Comparison of ENCODE assay signal across 14 cellular contexts in genomic region chr7:99485094-99485493, GRCh38.
"Had no signal": no experiment of that assay in that cellular context is flagged by ENCODE, and none has a peak within 500 bp of the region (broad histone marks: within the 10 kb centered on the region; RNA-seq: fewer than 3 reads in every experiment).

No MANE protein-coding gene starts in this region.

- DNase-seq: activated CD4-positive, alpha-beta T cell treated with anti-CD3 and anti-CD28 coated beads for 48 hours; activated effector memory CD4-positive, alpha-beta T cell treated with anti-CD3 and anti-CD28 coated beads, Interleukin-2, amount 50 U/mL, for 16 hours; caudate nucleus; esophagus squamous epithelium; hippocampal formation; left ventricle myocardium inferior; naive thymus-derived CD8-positive, alpha-beta T cell; stimulated activated naive CD8-positive, alpha-beta T cell treated with anti-CD3 and anti-CD28 coated beads, Interleukin-15, amount 100 ng/mL, for 72 hours; T-helper 2 cell; testis; upper lobe of right lung had no signal

- H3K9me3 Mint-ChIP-seq: memory B cell; naive thymus-derived CD8-positive, alpha-beta T cell; stimulated activated naive CD8-positive, alpha-beta T cell treated with anti-CD3 and anti-CD28 coated beads, Interleukin-15, amount 100 ng/mL, for 72 hours had no signal

- H3K4me1 Mint-ChIP-seq: memory B cell; stimulated activated naive CD8-positive, alpha-beta T cell treated with anti-CD3 and anti-CD28 coated beads, Interleukin-15, amount 100 ng/mL, for 72 hours had no signal

- H3K27ac Mint-ChIP-seq: memory B cell had no signal

- H3K9me3 ChIP-seq: esophagus squamous epithelium, left ventricle myocardium inferior, pancreas, testis, upper lobe of right lung had no signal

- H3K27ac ChIP-seq: esophagus squamous epithelium, left ventricle myocardium inferior, pancreas, testis, upper lobe of right lung had no signal

- H3K27me3 ChIP-seq: esophagus squamous epithelium, pancreas, testis, upper lobe of right lung had no signal

- H3K4me3 Mint-ChIP-seq: memory B cell; naive thymus-derived CD8-positive, alpha-beta T cell; stimulated activated naive CD8-positive, alpha-beta T cell treated with anti-CD3 and anti-CD28 coated beads, Interleukin-15, amount 100 ng/mL, for 72 hours had no signal

- ATAC-seq: naive thymus-derived CD8-positive, alpha-beta T cell; pancreas; sciatic nerve; stimulated activated naive CD8-positive, alpha-beta T cell treated with anti-CD3 and anti-CD28 coated beads, Interleukin-15, amount 100 ng/mL, for 72 hours; upper lobe of right lung had no signal

- H3K27me3 Mint-ChIP-seq: memory B cell; naive thymus-derived CD8-positive, alpha-beta T cell; stimulated activated naive CD8-positive, alpha-beta T cell treated with anti-CD3 and anti-CD28 coated beads, Interleukin-15, amount 100 ng/mL, for 72 hours had no signal
